In the genomic region with DNA sequence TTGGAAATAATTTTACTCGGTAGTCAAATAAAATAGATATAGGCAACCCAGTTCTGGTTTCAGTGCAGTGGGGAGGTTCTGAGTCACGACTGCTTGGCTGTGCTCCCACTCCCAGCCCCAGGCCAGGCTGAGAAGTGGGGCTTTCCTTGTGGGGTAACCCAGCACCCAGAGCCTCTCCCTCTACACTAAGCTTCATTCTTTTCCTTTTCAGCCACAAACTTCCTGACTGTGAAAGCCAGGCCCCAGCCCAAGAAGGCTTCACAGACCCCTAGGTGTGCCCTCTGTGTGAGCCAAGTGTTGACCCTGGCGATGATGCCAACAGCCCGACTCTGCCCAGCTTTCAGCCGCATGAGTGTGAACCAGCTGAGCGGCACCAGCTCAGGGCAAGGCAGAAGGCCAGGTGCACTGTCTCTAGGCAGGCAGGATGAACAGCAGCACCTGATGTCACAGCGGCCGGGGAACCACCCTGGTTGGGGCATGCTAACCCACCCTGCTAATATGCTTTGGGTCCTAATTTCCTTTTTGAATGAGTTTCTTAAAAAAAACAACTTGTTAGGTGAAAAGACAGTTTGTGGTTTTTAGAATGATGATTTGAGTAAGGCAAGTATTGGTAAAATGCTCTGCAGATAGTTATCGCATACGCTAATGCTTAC, we compare ENCODE assay signal across 8 cellular contexts. TPM values are rescaled to one million over a fixed set of nuclear protein-coding genes. Genes with fewer than 3 reads are reported as not detected.
DNase-seq lines count a peak whose midpoint lies in the region; ATAC-seq and TF ChIP-seq lines count a peak whose summit lies in the region.

No MANE protein-coding gene starts in this region.

- no peaks in the 10 kb centered on the region for H3K36me3 Mint-ChIP-seq in activated CD4-positive, alpha-beta T cell treated with anti-CD3 and anti-CD28 coated beads for 36 hours (ENCODE audit: low read depth)
- H3K36me3 Mint-ChIP-seq in central memory CD8-positive, alpha-beta T cell (ENCODE audit: insufficient read depth), result peaks cover 3% of the 10 kb centered on the region
- H3K36me3 Mint-ChIP-seq in natural killer cell treated with Interleukin-12 subunit alpha and Interleukin-12 subunit beta and Interleukin-15 and Interleukin-18, amount 100 ng/mL, for 72 hours, result no peaks in the 10 kb centered on the region

- TF ChIP-seq CTCF in AG10803 (conservative IDR thresholded peaks at IDR 0.05; ENCODE audit: low read length), result no peak
- TF ChIP-seq CTCF in tibial artery (IDR thresholded peaks at IDR 0.05), result no peak

- H3K9me3 Mint-ChIP-seq in activated CD4-positive, alpha-beta T cell treated with anti-CD3 and anti-CD28 coated beads for 36 hours (ENCODE audit: low read depth), result no peaks in the 10 kb centered on the region
- no peaks in the 10 kb centered on the region for H3K9me3 Mint-ChIP-seq in central memory CD8-positive, alpha-beta T cell
- H3K9me3 Mint-ChIP-seq in natural killer cell treated with Interleukin-12 subunit alpha and Interleukin-12 subunit beta and Interleukin-15 and Interleukin-18, amount 100 ng/mL, for 72 hours, result no peaks in the 10 kb centered on the region

- H3K27me3 Mint-ChIP-seq in activated CD4-positive, alpha-beta T cell treated with anti-CD3 and anti-CD28 coated beads for 36 hours, result no peaks in the 10 kb centered on the region
- H3K27me3 Mint-ChIP-seq in central memory CD8-positive, alpha-beta T cell, result no peaks in the 10 kb centered on the region
- peaks cover 0 to 18% of the 10 kb centered on the region in 2 donors for H3K27me3 Mint-ChIP-seq in natural killer cell treated with Interleukin-12 subunit alpha and Interleukin-12 subunit beta and Interleukin-15 and Interleukin-18, amount 100 ng/mL, for 72 hours

- H3K4me1 Mint-ChIP-seq in activated CD4-positive, alpha-beta T cell treated with anti-CD3 and anti-CD28 coated beads for 36 hours, result peaks cover 48% of the 10 kb centered on the region
- peaks cover 36% of the 10 kb centered on the region for H3K4me1 Mint-ChIP-seq in central memory CD8-positive, alpha-beta T cell
- H3K4me1 Mint-ChIP-seq in natural killer cell treated with Interleukin-12 subunit alpha and Interleukin-12 subunit beta and Interleukin-15 and Interleukin-18, amount 100 ng/mL, for 72 hours (ENCODE audit: low read depth in 2 of 2), result peaks cover 30 to 33% of the 10 kb centered on the region in 2 donors

- H3K9me3 ChIP-seq in tibial artery, result no peaks in the 10 kb centered on the region

- POLR2A ChIA-PET in activated CD4-positive, alpha-beta T cell treated with anti-CD3 and anti-CD28 coated beads for 36 hours (lab: Charles Lee), result interaction anchor here (0.9 to 1.4 kb wide), 3 partner anchors 54 to 62 kb away, joined by 3 to 7 read pairs (median 5); no protein-coding TSS in a partner anchor

- peaks cover 16 to 71% (median 54%) of the 10 kb centered on the region in 4 donors for H3K4me1 ChIP-seq in tibial artery

- H3K4me3 ChIP-seq in AG10803 (ENCODE audit: low read length), result no peak overlapping the region
- H3K4me3 ChIP-seq in tibial artery, result no peak overlapping the region

- CTCF ChIA-PET in activated CD4-positive, alpha-beta T cell treated with anti-CD3 and anti-CD28 coated beads for 36 hours (lab: Charles Lee), result interaction anchor here (0.5 to 2.2 kb wide), 17 partner anchors 10 to 120 kb away, joined by 3 to 11 read pairs (median 4); partner anchors contain the start of gene TSFM

- no peaks in the 10 kb centered on the region for H3K27me3 ChIP-seq in tibial artery

- H3K36me3 ChIP-seq in tibial artery, result no peaks in the 10 kb centered on the region

- peak overlapping the region; percentile 23 for H3K4me3 Mint-ChIP-seq in activated CD4-positive, alpha-beta T cell treated with anti-CD3 and anti-CD28 coated beads for 36 hours
- H3K4me3 Mint-ChIP-seq in central memory CD8-positive, alpha-beta T cell, result peak overlapping the region; percentile 53
- H3K4me3 Mint-ChIP-seq in natural killer cell treated with Interleukin-12 subunit alpha and Interleukin-12 subunit beta and Interleukin-15 and Interleukin-18, amount 100 ng/mL, for 72 hours, result peak overlapping the region; percentile 84

- peak overlapping the region; percentile 96 to 97 for H3K27ac ChIP-seq in tibial artery

- intact Hi-C loops in activated CD4-positive, alpha-beta T cell treated with anti-CD3 and anti-CD28 coated beads for 36 hours (cut with DNase I, micrococcal nuclease), result loop anchor here (1.0 to 2.0 kb wide), 7 partner anchors 34 to 146 kb away; partner anchors contain the start of genes CDK4 (in 1 of the 2), CTDSP2 (in 1 of the 2), EEF1AKMT3 (in 1 of the 2) and METTL1 (in 1 of the 2)
- intact Hi-C loops in tibial artery (cut with DNase I; ENCODE audit: low total_unique reads), result no loop called here

- H3K27ac Mint-ChIP-seq in activated CD4-positive, alpha-beta T cell treated with anti-CD3 and anti-CD28 coated beads for 36 hours, result peak overlapping the region; percentile 92
- H3K27ac Mint-ChIP-seq in central memory CD8-positive, alpha-beta T cell (ENCODE audit: low read depth), result peak overlapping the region; percentile 97
- H3K27ac Mint-ChIP-seq in natural killer cell treated with Interleukin-12 subunit alpha and Interleukin-12 subunit beta and Interleukin-15 and Interleukin-18, amount 100 ng/mL, for 72 hours, result peak overlapping the region; percentile 82

- DNase-seq in AG10803 (ENCODE audit: low read depth), result peak; percentile 40
- DNase-seq in activated CD4-positive, alpha-beta T cell treated with anti-CD3 and anti-CD28 coated beads for 36 hours, result peak; percentile 91
- DNase-seq in central memory CD8-positive, alpha-beta T cell (ENCODE audit: low spot score in 2 of 2), result peak; percentile 69 to 87
- DNase-seq in natural killer cell treated with Interleukin-12 subunit alpha and Interleukin-12 subunit beta and Interleukin-15 and Interleukin-18, amount 100 ng/mL, for 72 hours (ENCODE audit: low spot score), result peak; percentile 78
- DNase-seq in tibial artery, result peak; percentile 60 to 82
- DNase-seq in RKO (ENCODE audit: low spot score), result no peak

- ATAC-seq in GM19455 (IDR thresholded peaks at IDR 0.05; ENCODE audit: unreplicated experiment), result peak; percentile 85
- peak; percentile 77 for ATAC-seq in HG03558 (IDR thresholded peaks at IDR 0.05; ENCODE audit: extremely low read depth, unreplicated experiment)
- peak; percentile 92 for ATAC-seq in activated CD4-positive, alpha-beta T cell treated with anti-CD3 and anti-CD28 coated beads for 36 hours
- ATAC-seq in central memory CD8-positive, alpha-beta T cell (replicated peaks; ENCODE audit: extremely low read depth, poor library complexity, severe bottlenecking), result peak; percentile 95
- peak; percentile 93 to 94 for ATAC-seq in natural killer cell treated with Interleukin-12 subunit alpha and Interleukin-12 subunit beta and Interleukin-15 and Interleukin-18, amount 100 ng/mL, for 72 hours

RNA-seq across cellular contexts. Expression of gene ATP23, which starts 42.2 kb away (rescaled TPM):
- 10 to 100 TPM; 17.8 to 17.9 TPM for total RNA-seq in activated CD4-positive, alpha-beta T cell treated with anti-CD3 and anti-CD28 coated beads for 36 hours
- total RNA-seq in natural killer cell treated with Interleukin-12 subunit alpha and Interleukin-12 subunit beta and Interleukin-15 and Interleukin-18, amount 100 ng/mL, for 72 hours, result 10 to 100 TPM in 1 of 2 donors, 1 to 10 TPM in 1; 5.7 to 12.5 TPM

RNA-seq across cellular contexts. Expression of gene CTDSP2, which starts 52.6 kb away (rescaled TPM):
- 10 to 100 TPM; 80.9 to 85.4 TPM for total RNA-seq in activated CD4-positive, alpha-beta T cell treated with anti-CD3 and anti-CD28 coated beads for 36 hours
- 10 to 100 TPM; 52.7 to 53.9 TPM for total RNA-seq in natural killer cell treated with Interleukin-12 subunit alpha and Interleukin-12 subunit beta and Interleukin-15 and Interleukin-18, amount 100 ng/mL, for 72 hours

Comparison
In these comparisons a context has a peak if more than half of its experiments do, and no peak if none do; other contexts are left out.
1. H3K4me3 Mint-ChIP-seq: peak in every context shown above with its lines; median percentile 84 in natural killer cell treated with Interleukin-12 subunit alpha and Interleukin-12 subunit beta and Interleukin-15 and Interleukin-18, amount 100 ng/mL, for 72 hours; 53 in central memory CD8-positive, alpha-beta T cell; 23 in activated CD4-positive, alpha-beta T cell treated with anti-CD3 and anti-CD28 coated beads for 36 hours.